Comparison of ENCODE assay signal across 9 cellular contexts in genomic region chr2:168245074-168245825, GRCh38. TPM values are rescaled to one million over a fixed set of nuclear protein-coding genes. Genes with fewer than 3 reads are reported as not detected.
DNase-seq lines count a peak whose midpoint lies in the region; ATAC-seq, FAIRE-seq and TF ChIP-seq lines count a peak whose summit lies in the region.
"Had no signal": no experiment of that assay in that cellular context is flagged by ENCODE, and none has a peak within 500 bp of the region (broad histone marks: within the 10 kb centered on the region; RNA-seq: fewer than 3 reads in every experiment).

No MANE protein-coding gene starts in this region.

- peaks cover 1% of the 10 kb centered on the region for H3K36me3 Mint-ChIP-seq in activated naive CD4-positive, alpha-beta T cell treated with anti-CD3 and anti-CD28 coated beads, Interleukin-2, amount 50 U/mL, for 24 hours

- H3K9me3 ChIP-seq in Peyer's patch (no peaks in the 10 kb centered on the region), fibroblast of lung (ENCODE audit: control insufficient read depth, insufficient read depth, low read depth, low read length) (no peaks in the 10 kb centered on the region)

- peaks cover 54% of the 10 kb centered on the region for H3K79me2 ChIP-seq in fibroblast of lung (ENCODE audit: control insufficient read depth, insufficient read depth, low read length)

- H3K4me2 ChIP-seq in fibroblast of lung (ENCODE audit: extremely low read depth, insufficient read depth, low read length): peak overlapping the region; percentile 89

- peak overlapping the region in 2 of 4 donors; percentile 11 to 96 for H3K4me3 ChIP-seq in Peyer's patch
- peak overlapping the region; percentile 14 to 82 (median 43) for H3K4me3 ChIP-seq in fibroblast of lung (replicated peaks in 1 of 4; ENCODE audit: control extremely low read depth in 1 of 4, insufficient read depth in 1 of 4, low read depth in 3 of 4, low read length in 4 of 4)

- H3K27ac Mint-ChIP-seq in activated naive CD4-positive, alpha-beta T cell treated with anti-CD3 and anti-CD28 coated beads, Interleukin-2, amount 50 U/mL, for 24 hours: peak overlapping the region; percentile 89

- H3K4me3 Mint-ChIP-seq in activated naive CD4-positive, alpha-beta T cell treated with anti-CD3 and anti-CD28 coated beads, Interleukin-2, amount 50 U/mL, for 24 hours: peak overlapping the region; percentile 85

- TF ChIP-seq POLR2A in Peyer's patch (IDR thresholded peaks at IDR 0.05): no peak

- H3K9me3 Mint-ChIP-seq in activated naive CD4-positive, alpha-beta T cell treated with anti-CD3 and anti-CD28 coated beads, Interleukin-2, amount 50 U/mL, for 24 hours: no peaks in the 10 kb centered on the region

- peaks cover 2% of the 10 kb centered on the region for H4K20me1 ChIP-seq in fibroblast of lung (ENCODE audit: control insufficient read depth, extremely low read depth, insufficient read depth, low read length)

- H3K4me1 ChIP-seq in Peyer's patch (peaks cover 0 to 27% (median 5%) of the 10 kb centered on the region in 4 donors), fibroblast of lung (ENCODE audit: control insufficient read depth, extremely low read depth, insufficient read depth, low read length) (no peaks in the 10 kb centered on the region)

- no peak for ATAC-seq in HG03520 (IDR thresholded peaks at IDR 0.05; ENCODE audit: unreplicated experiment)

- H3K9ac ChIP-seq in fibroblast of lung (ENCODE audit: insufficient read depth, low read length): no peak overlapping the region

- H3K4me1 Mint-ChIP-seq in activated naive CD4-positive, alpha-beta T cell treated with anti-CD3 and anti-CD28 coated beads, Interleukin-2, amount 50 U/mL, for 24 hours: peaks cover 41% of the 10 kb centered on the region

- no peaks in the 10 kb centered on the region for H3K27me3 ChIP-seq in Peyer's patch
- no peaks in the 10 kb centered on the region for H3K27me3 ChIP-seq in fibroblast of lung (ENCODE audit: control insufficient read depth, insufficient read depth, low read length)

- TF ChIP-seq CTCF in Peyer's patch (IDR thresholded peaks at IDR 0.05) (peak in 2 of 6 experiments; percentile 25 to 37), fibroblast of lung (conservative IDR thresholded peaks at IDR 0.05 in 1 of 2, IDR thresholded peaks at IDR 0.05 in 1 of 2; ENCODE audit: low read depth in 1 of 2, low read length in 2 of 2) (no peak)

- no peaks in the 10 kb centered on the region for H3K36me3 ChIP-seq in Peyer's patch
- no peaks in the 10 kb centered on the region for H3K36me3 ChIP-seq in fibroblast of lung (ENCODE audit: control insufficient read depth, insufficient read depth, low read length)

- H3K27ac ChIP-seq in Peyer's patch (peak overlapping the region; percentile 10 to 90 (median 65)), fibroblast of lung (ENCODE audit: insufficient read depth, low read length) (no peak overlapping the region), substantia nigra (ENCODE audit: low read depth, low read length, poor library complexity, severe bottlenecking) (peak overlapping the region; percentile 88)

- no peak for DNase-seq in activated naive CD4-positive, alpha-beta T cell (lab: John Stamatoyannopoulos, UW)
- no peak for DNase-seq in Peyer's patch
- DNase-seq in fibroblast of lung (ENCODE audit: low read depth in 2 of 2): peak; percentile 20 to 30
- no peak for DNase-seq in substantia nigra (lab: John Stamatoyannopoulos, UW)
- DNase-seq in NCI-H774 (lab: John Stamatoyannopoulos, UW): no peak
- DNase-seq in GM19239 (ENCODE audit: insufficient read length, low spot score): no peak
- DNase-seq: T1000 had no signal

- H3K27me3 Mint-ChIP-seq in activated naive CD4-positive, alpha-beta T cell treated with anti-CD3 and anti-CD28 coated beads, Interleukin-2, amount 50 U/mL, for 24 hours: no peaks in the 10 kb centered on the region

- no peak for FAIRE-seq in GM19239 (lab: Jason Lieb, UNC)

- H2AFZ ChIP-seq in fibroblast of lung (ENCODE audit: low read length): no peak overlapping the region

RNA-seq across cellular contexts. Expression of gene STK39, which starts 2.1 kb away (rescaled TPM):
- total RNA-seq in Peyer's patch (10 to 100 TPM; 39.6 to 55.9 (median 51.0) TPM), fibroblast of lung (14.4 and 16.7 TPM in 2 replicates)
- 30.1 and 51.7 TPM in 2 replicates for polyA plus RNA-seq in fibroblast of lung
- polyA plus RNA-seq in fibroblast of lung (2012): 24.5 and 41.4 TPM in 2 replicates
- 1.6 and 9.2 TPM in 2 replicates for polyA minus RNA-seq in fibroblast of lung (ENCODE audit: low replicate concordance)

Comparison
In these comparisons a context has a peak if more than half of its experiments do, and no peak if none do; other contexts are left out.
1. DNase-seq: peak in fibroblast of lung (2 of 2); none in activated naive CD4-positive, alpha-beta T cell (0 of 4), Peyer's patch (0 of 3), substantia nigra (0 of 49), NCI-H774 (single experiment) and GM19239 (single experiment).